Comparison of ENCODE assay signal across 1 cellular context in the genomic region with DNA sequence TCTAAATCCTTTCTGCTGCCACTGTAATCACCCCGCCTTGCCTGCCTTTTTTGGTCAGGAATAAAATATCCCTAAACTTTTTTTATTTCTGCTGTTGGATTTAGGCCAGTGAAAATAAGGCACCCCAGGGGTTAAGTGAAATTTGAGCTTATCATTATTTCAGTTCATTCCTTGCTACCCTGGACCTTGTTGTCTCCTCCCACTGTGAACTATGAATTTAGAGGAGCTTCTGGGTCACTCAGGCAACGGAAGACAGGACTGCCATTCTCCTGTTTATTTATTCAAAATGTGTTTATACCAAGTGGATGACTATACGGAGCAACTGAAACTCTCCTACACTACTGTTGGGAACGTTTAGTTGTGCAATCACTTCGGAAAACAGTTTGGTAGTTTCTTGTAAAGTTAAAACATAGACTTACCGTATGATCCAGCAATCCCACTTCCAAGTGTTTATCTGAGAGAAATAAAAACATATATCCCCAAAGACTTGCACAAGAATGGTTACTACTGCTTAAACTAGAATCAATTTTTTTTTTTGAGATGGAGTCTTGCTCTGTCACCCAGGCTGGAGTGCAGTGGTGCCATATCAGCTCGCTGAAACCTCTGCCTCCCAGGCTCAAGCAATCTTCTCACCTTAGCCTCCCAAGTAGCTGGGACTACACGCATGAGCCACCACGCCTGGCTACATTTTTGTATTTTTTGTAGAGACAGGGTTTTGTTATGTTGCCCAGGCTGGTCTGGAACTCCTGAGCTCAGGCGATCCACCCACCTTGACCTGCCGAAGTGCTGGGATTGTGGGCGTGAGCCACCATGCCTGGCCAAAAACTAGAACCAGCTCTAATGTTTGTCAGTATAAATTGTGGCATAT.
TF ChIP-seq lines count a peak whose summit lies in the region.

No MANE protein-coding gene starts in this region.

TF ChIP-seq in GM23338, 12 proteins besides CTCF, POLR2A, EP300 and RAD21 (continued from another document):
- TF ChIP-seq, protein P1, sequence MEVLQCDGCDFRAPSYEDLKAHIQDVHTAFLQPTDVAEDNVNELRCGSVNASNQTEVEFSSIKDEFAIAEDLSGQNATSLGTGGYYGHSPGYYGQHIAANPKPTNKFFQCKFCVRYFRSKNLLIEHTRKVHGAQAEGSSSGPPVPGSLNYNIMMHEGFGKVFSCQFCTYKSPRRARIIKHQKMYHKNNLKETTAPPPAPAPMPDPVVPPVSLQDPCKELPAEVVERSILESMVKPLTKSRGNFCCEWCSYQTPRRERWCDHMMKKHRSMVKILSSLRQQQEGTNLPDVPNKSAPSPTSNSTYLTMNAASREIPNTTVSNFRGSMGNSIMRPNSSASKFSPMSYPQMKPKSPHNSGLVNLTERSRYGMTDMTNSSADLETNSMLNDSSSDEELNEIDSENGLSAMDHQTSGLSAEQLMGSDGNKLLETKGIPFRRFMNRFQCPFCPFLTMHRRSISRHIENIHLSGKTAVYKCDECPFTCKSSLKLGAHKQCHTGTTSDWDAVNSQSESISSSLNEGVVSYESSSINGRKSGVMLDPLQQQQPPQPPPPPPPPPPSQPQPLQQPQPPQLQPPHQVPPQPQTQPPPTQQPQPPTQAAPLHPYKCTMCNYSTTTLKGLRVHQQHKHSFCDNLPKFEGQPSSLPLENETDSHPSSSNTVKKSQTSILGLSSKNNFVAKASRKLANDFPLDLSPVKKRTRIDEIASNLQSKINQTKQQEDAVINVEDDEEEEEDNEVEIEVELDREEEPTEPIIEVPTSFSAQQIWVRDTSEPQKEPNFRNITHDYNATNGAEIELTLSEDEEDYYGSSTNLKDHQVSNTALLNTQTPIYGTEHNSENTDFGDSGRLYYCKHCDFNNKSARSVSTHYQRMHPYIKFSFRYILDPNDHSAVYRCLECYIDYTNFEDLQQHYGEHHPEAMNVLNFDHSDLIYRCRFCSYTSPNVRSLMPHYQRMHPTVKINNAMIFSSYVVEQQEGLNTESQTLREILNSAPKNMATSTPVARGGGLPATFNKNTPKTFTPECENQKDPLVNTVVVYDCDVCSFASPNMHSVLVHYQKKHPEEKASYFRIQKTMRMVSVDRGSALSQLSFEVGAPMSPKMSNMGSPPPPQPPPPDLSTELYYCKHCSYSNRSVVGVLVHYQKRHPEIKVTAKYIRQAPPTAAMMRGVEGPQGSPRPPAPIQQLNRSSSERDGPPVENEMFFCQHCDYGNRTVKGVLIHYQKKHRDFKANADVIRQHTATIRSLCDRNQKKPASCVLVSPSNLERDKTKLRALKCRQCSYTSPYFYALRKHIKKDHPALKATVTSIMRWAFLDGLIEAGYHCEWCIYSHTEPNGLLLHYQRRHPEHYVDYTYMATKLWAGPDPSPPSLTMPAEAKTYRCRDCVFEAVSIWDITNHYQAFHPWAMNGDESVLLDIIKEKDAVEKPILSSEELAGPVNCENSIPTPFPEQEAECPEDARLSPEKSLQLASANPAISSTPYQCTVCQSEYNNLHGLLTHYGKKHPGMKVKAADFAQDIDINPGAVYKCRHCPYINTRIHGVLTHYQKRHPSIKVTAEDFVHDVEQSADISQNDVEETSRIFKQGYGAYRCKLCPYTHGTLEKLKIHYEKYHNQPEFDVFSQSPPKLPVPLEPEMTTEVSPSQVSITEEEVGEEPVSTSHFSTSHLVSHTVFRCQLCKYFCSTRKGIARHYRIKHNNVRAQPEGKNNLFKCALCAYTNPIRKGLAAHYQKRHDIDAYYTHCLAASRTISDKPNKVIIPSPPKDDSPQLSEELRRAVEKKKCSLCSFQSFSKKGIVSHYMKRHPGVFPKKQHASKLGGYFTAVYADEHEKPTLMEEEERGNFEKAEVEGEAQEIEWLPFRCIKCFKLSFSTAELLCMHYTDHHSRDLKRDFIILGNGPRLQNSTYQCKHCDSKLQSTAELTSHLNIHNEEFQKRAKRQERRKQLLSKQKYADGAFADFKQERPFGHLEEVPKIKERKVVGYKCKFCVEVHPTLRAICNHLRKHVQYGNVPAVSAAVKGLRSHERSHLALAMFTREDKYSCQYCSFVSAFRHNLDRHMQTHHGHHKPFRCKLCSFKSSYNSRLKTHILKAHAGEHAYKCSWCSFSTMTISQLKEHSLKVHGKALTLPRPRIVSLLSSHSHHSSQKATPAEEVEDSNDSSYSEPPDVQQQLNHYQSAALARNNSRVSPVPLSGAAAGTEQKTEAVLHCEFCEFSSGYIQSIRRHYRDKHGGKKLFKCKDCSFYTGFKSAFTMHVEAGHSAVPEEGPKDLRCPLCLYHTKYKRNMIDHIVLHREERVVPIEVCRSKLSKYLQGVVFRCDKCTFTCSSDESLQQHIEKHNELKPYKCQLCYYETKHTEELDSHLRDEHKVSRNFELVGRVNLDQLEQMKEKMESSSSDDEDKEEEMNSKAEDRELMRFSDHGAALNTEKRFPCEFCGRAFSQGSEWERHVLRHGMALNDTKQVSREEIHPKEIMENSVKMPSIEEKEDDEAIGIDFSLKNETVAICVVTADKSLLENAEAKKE (CRISPR knock-in tag; IDR thresholded peaks at IDR 0.05) = no peak
- TF ChIP-seq, protein P2, sequence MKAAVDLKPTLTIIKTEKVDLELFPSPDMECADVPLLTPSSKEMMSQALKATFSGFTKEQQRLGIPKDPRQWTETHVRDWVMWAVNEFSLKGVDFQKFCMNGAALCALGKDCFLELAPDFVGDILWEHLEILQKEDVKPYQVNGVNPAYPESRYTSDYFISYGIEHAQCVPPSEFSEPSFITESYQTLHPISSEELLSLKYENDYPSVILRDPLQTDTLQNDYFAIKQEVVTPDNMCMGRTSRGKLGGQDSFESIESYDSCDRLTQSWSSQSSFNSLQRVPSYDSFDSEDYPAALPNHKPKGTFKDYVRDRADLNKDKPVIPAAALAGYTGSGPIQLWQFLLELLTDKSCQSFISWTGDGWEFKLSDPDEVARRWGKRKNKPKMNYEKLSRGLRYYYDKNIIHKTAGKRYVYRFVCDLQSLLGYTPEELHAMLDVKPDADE (IDR thresholded peaks at IDR 0.05) = no peak
- no peak for TF ChIP-seq ZNF114 (CRISPR knock-in tag; IDR thresholded peaks at IDR 0.05)
- no peak for TF ChIP-seq ZNF331 (CRISPR knock-in tag; IDR thresholded peaks at IDR 0.05; ENCODE audit: low read depth)
- no peak for TF ChIP-seq STAT1 (IDR thresholded peaks at IDR 0.05; ENCODE audit: unreplicated experiment)
